Comparison of ENCODE assay signal across 16 cellular contexts in genomic region chr6:170096191-170096802, GRCh38.
DNase-seq lines count a peak whose midpoint lies in the region; ATAC-seq and TF ChIP-seq lines count a peak whose summit lies in the region.
"Had no signal": no experiment of that assay in that cellular context is flagged by ENCODE, and none has a peak within 500 bp of the region (broad histone marks: within the 10 kb centered on the region; RNA-seq: fewer than 3 reads in every experiment).

No MANE protein-coding gene starts in this region.

- H3K4me2 ChIP-seq in neural progenitor cell: no peak overlapping the region

- DNase-seq in cardiac septum (ENCODE audit: low spot score) (peak; percentile 63), left cardiac atrium (no peak), coronary artery (ENCODE audit: low spot score) (peak; percentile 50), neural progenitor cell (ENCODE audit: low spot score) (peak; percentile 44), mucosa of gallbladder (ENCODE audit: low spot score) (no peak), anterior cingulate cortex (lab: John Stamatoyannopoulos, UW) (no peak), HUDEP-2 (lab: John Stamatoyannopoulos, UW; ENCODE audit: unreplicated experiment in 76 of 76) (no peak)
- DNase-seq: amygdala; DMS79; effector CD8-positive, alpha-beta T cell; NCI-H446 treated with DMSO at 0.1 percent for 48 hours; stimulated activated CD4-positive, alpha-beta T cell treated with anti-CD3 and anti-CD28 coated beads, Interleukin-15, amount 100 ng/mL, for 24 hours had no signal

- ATAC-seq in left cardiac atrium (no peak), HG02623 (IDR thresholded peaks at IDR 0.05; ENCODE audit: unreplicated experiment) (no peak)

- H2AFZ ChIP-seq in neural progenitor cell (replicated peaks): peak overlapping the region; percentile 36

- no peak overlapping the region for H3K27ac ChIP-seq in coronary artery
- H3K27ac ChIP-seq in neural progenitor cell: no peak overlapping the region
- H3K27ac ChIP-seq: gastrocnemius medialis, RWPE1 had no signal

- TF ChIP-seq CTCF in coronary artery (IDR thresholded peaks at IDR 0.05) (no peak), neural progenitor cell (IDR thresholded peaks at IDR 0.05) (no peak)

- peak overlapping the region; percentile 25 for H3K4me3 Mint-ChIP-seq in neural progenitor cell

- H3K36me3 ChIP-seq in neural progenitor cell: no peaks in the 10 kb centered on the region
- H3K36me3 ChIP-seq: gastrocnemius medialis, HAP-1 had no signal

- no peaks in the 10 kb centered on the region for H3K36me3 Mint-ChIP-seq in neural progenitor cell

- H3K9me3 Mint-ChIP-seq in neural progenitor cell: peaks cover 2% of the 10 kb centered on the region

- peaks cover 20% of the 10 kb centered on the region for H3K4me1 ChIP-seq in neural progenitor cell
- H3K4me1 ChIP-seq: HAP-1 had no signal

- no peaks in the 10 kb centered on the region for H3K9me3 ChIP-seq in neural progenitor cell (ENCODE audit: low read depth)
- H3K9me3 ChIP-seq: gastrocnemius medialis, HAP-1 had no signal

- no peaks in the 10 kb centered on the region for H3K79me2 ChIP-seq in neural progenitor cell (ENCODE audit: low read depth)

- peaks cover 16% of the 10 kb centered on the region for H3K27me3 Mint-ChIP-seq in neural progenitor cell (ENCODE audit: insufficient read depth, low read depth)

- H3K4me3 ChIP-seq in coronary artery (no peak overlapping the region), neural progenitor cell (no peak overlapping the region)
- H3K4me3 ChIP-seq: gastrocnemius medialis, HAP-1 had no signal

- no peaks in the 10 kb centered on the region for H3F3A ChIP-seq in neural progenitor cell (ENCODE audit: low read depth)

- no peak overlapping the region for H3K9ac ChIP-seq in neural progenitor cell

- H3K27me3 ChIP-seq in neural progenitor cell: no peaks in the 10 kb centered on the region
- H3K27me3 ChIP-seq: gastrocnemius medialis had no signal

- peaks cover 28% of the 10 kb centered on the region for H3K4me1 Mint-ChIP-seq in neural progenitor cell

- peak overlapping the region; percentile 95 for H3K27ac Mint-ChIP-seq in neural progenitor cell

- no peaks in the 10 kb centered on the region for H4K20me1 ChIP-seq in neural progenitor cell (ENCODE audit: low read depth)

- intact Hi-C loops in cardiac septum (cut with DNase I): no loop called here
- intact Hi-C loops in left cardiac atrium (cut with DNase I): no loop called here

Comparison
In these comparisons a context has a peak if more than half of its experiments do, and no peak if none do; other contexts are left out.
1. DNase-seq: peak in cardiac septum (single experiment), coronary artery (single experiment) and neural progenitor cell (single experiment); none in left cardiac atrium (single experiment), mucosa of gallbladder (single experiment), anterior cingulate cortex (0 of 58) and HUDEP-2 (0 of 76).